ENCODE assay signal across 22 cellular contexts in the genomic region with DNA sequence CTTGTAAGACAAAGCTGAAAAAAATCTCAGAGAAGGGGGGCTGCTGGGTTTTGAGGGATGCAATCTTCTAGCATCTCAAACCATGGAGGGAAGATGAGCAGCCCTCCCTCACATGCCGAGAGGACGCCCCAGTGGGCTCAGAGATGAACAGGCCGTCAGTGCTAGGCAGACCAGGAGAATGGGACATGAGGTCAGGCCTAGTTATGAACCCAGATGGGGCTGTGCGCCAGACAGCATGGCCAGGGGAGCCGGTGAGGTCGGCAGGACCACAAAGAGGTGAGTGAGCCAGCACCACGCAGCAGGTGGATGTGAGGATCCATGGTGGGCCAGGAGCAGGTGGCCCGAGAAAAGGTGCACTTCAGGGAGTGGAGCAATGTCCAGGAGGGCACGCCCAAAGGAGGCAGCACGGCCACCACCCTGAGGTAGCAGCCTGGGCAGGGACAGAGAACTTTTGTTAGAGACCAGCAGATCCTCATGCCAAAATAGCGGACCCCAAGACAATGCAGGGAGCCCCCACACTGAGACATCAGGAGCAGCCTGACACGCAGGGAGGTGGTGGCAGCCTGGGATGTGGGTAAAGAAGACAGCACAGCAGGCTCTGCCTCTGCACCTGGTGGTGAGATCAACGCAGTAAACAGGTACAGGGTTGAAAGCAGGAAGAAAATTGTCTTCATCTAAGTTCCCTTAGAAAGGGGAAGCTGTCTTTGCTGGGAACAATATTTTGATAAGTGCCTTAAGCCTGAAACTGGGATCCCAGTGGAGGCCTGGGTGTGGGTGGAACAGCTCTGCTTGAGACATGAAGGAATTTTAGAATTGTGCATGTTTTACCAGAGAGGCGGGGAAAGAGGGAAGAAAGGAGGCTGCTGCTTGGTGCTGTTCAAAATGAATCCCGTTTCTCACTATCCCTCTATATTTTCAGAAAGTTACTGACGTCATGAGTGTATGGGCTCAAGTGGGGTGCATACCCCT. TPM values are rescaled to one million over a fixed set of nuclear protein-coding genes. Genes with fewer than 3 reads are reported as not detected.
"Had no signal": no experiment of that assay in that cellular context is flagged by ENCODE, and none has a peak within 500 bp of the region (broad histone marks: within the 10 kb centered on the region; RNA-seq: fewer than 3 reads in every experiment).

No MANE protein-coding gene starts in this region.

- DNase-seq: activated B cell treated with CpG ODN at 0.5 μM for 24 hours; activated CD4-positive, alpha-beta T cell treated with anti-CD3 and anti-CD28 coated beads for 48 hours; activated CD8-positive, alpha-beta memory T cell treated with anti-CD3 and anti-CD28 coated beads, Interleukin-2, amount 50 U/mL, for 4 hours; activated naive CD4-positive, alpha-beta T cell treated with anti-CD3 and anti-CD28 coated beads, Interleukin-2, amount 50 U/mL, for 16 hours; activated T-cell treated with anti-CD3 and anti-CD28 coated beads, Interleukin-2, amount 50 U/mL, for 4 hours; amniotic stem cell; effector memory CD8-positive, alpha-beta T cell; foreskin fibroblast; hippocampal formation; lower lobe of right lung; right cardiac atrium; small intestine; stimulated activated CD4-positive, alpha-beta T cell treated with anti-CD3 and anti-CD28 coated beads, Interleukin-15, amount 100 ng/mL, for 24 hours; stimulated activated CD4-positive, alpha-beta T cell treated with anti-CD3 and anti-CD28 coated beads, Interleukin-2, amount 100 ng/mL, for 48 hours; stimulated activated naive CD8-positive, alpha-beta T cell treated with anti-CD3 and anti-CD28 coated beads, Interleukin-15, amount 100 ng/mL, for 72 hours; T-cell had no signal

- H3K27me3 Mint-ChIP-seq: activated B cell treated with CpG ODN at 0.5 μM for 24 hours; effector memory CD8-positive, alpha-beta T cell; progenitor cell of endocrine pancreas; stimulated activated naive CD8-positive, alpha-beta T cell treated with anti-CD3 and anti-CD28 coated beads, Interleukin-15, amount 100 ng/mL, for 72 hours; T-cell had no signal

- H3K9me3 Mint-ChIP-seq: activated T-cell treated with anti-CD3 and anti-CD28 coated beads, Interleukin-2, amount 50 U/mL, for 4 hours; effector memory CD8-positive, alpha-beta T cell had no signal

- ATAC-seq: activated T-cell treated with anti-CD3 and anti-CD28 coated beads, Interleukin-2, amount 50 U/mL, for 4 hours; effector memory CD8-positive, alpha-beta T cell; lower lobe of right lung; right cardiac atrium; stimulated activated naive CD8-positive, alpha-beta T cell treated with anti-CD3 and anti-CD28 coated beads, Interleukin-15, amount 100 ng/mL, for 72 hours; T-cell had no signal

- H3K27ac ChIP-seq: lower lobe of right lung, suprapubic skin, vagina had no signal

- H3K27ac Mint-ChIP-seq: activated B cell treated with CpG ODN at 0.5 μM for 24 hours; effector memory CD8-positive, alpha-beta T cell; mesothelial cell of epicardium; T-cell had no signal

- H3K4me3 ChIP-seq: lower lobe of right lung, suprapubic skin, vagina had no signal

- H3K4me3 Mint-ChIP-seq: activated B cell treated with CpG ODN at 0.5 μM for 24 hours; activated T-cell treated with anti-CD3 and anti-CD28 coated beads, Interleukin-2, amount 50 U/mL, for 4 hours; effector memory CD8-positive, alpha-beta T cell; mesothelial cell of epicardium; stimulated activated naive CD8-positive, alpha-beta T cell treated with anti-CD3 and anti-CD28 coated beads, Interleukin-15, amount 100 ng/mL, for 72 hours; T-cell had no signal

- H3K4me1 Mint-ChIP-seq: mesothelial cell of epicardium had no signal

- H3K9me3 ChIP-seq: lower lobe of right lung, suprapubic skin, vagina had no signal

- H3K27me3 ChIP-seq: suprapubic skin, vagina had no signal

- H3K36me3 ChIP-seq: vagina had no signal

RNA-seq across cellular contexts. Expression of gene FAM186B, which starts 19.7 kb away (rescaled TPM):
- total RNA-seq: vagina had no signal
- polyA plus RNA-seq: neural cell had no signal

RNA-seq across cellular contexts. Expression of gene KCNH3, which starts 46.9 kb away (rescaled TPM):
- total RNA-seq: glomerular endothelial cell, vagina had no signal
